Comparison of ENCODE assay signal across 8 cellular contexts in the genomic region with DNA sequence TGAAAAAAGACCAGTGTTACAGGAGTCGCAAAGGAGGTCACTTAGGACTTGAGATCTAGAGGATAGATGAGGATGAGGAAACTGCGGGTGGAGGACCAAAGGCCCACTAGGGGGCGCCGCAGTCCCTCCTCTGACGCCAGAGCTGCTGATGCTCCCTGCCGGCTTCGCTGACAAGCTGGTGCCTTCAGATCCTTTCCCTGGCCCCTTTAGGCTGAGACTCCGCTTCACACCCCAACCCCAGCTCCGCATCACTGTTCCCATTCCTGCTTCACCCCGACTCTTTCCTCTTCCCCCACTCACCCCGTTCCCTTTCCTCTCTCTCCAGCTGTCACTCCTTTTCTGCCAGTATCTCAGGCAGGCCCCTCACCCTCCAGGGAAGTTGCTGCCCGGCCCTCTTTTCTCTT. TPM values are rescaled to one million over a fixed set of nuclear protein-coding genes. Genes with fewer than 3 reads are reported as not detected.
DNase-seq lines count a peak whose midpoint lies in the region; ATAC-seq and TF ChIP-seq lines count a peak whose summit lies in the region.

No MANE protein-coding gene starts in this region.

- H3K9me3 Mint-ChIP-seq in CD4-positive, alpha-beta memory T cell: no peaks in the 10 kb centered on the region
- H3K9me3 Mint-ChIP-seq in activated CD8-positive, alpha-beta T cell treated with anti-CD3 and anti-CD28 coated beads for 36 hours: no peaks in the 10 kb centered on the region

- H3K9me3 ChIP-seq in CD4-positive, alpha-beta memory T cell (ENCODE audit: control insufficient read depth in 1 of 2, low read length in 2 of 2): no peaks in the 10 kb centered on the region
- H3K9me3 ChIP-seq in lung (ENCODE audit: control insufficient read depth in 2 of 2, insufficient read depth in 1 of 2, low read length in 1 of 2): no peaks in the 10 kb centered on the region

- intact Hi-C loops in CD4-positive, alpha-beta memory T cell (cut with micrococcal nuclease): loop anchor here (1.0 to 5.0 kb wide), 4 partner anchors 13 to 292 kb away; a partner anchor contains a TSS
- intact Hi-C loops in activated CD8-positive, alpha-beta T cell treated with anti-CD3 and anti-CD28 coated beads for 36 hours (cut with micrococcal nuclease): loop anchor here (5.0 to 10.0 kb wide), 3 partner anchors 51 to 148 kb away; a partner anchor contains a TSS

- no peak overlapping the region for H3K27ac ChIP-seq in CD4-positive, alpha-beta memory T cell (ENCODE audit: low read depth, low read length)
- H3K27ac ChIP-seq in lung (ENCODE audit: low read depth in 1 of 2, low read length in 1 of 2): no peak overlapping the region

- H3K4me3 ChIP-seq in CD4-positive, alpha-beta memory T cell (ENCODE audit: low read length in 2 of 2): no peak overlapping the region
- H3K4me3 ChIP-seq in lung: no peak overlapping the region

- peak; percentile 91 for TF ChIP-seq CTCF in activated CD8-positive, alpha-beta T cell treated with anti-CD3 and anti-CD28 coated beads for 36 hours (IDR thresholded peaks at IDR 0.05)
- TF ChIP-seq CTCF in lung (IDR thresholded peaks at IDR 0.05; ENCODE audit: control extremely low read depth, extremely low read depth): peak; percentile 66

- H3K27me3 Mint-ChIP-seq in CD4-positive, alpha-beta memory T cell: peaks cover 18 to 20% of the 10 kb centered on the region in 2 donors
- peaks cover 22% of the 10 kb centered on the region for H3K27me3 Mint-ChIP-seq in activated CD8-positive, alpha-beta T cell treated with anti-CD3 and anti-CD28 coated beads for 36 hours

- peaks cover 21 to 37% of the 10 kb centered on the region in 2 donors for H3K36me3 Mint-ChIP-seq in CD4-positive, alpha-beta memory T cell
- peaks cover 16% of the 10 kb centered on the region for H3K36me3 Mint-ChIP-seq in activated CD8-positive, alpha-beta T cell treated with anti-CD3 and anti-CD28 coated beads for 36 hours (ENCODE audit: low read depth)

- POLR2A ChIA-PET in CD4-positive, alpha-beta memory T cell (lab: Charles Lee; ENCODE audit: partially characterized antibody): interaction anchor here (5.2 kb wide), 1 partner anchor 11 kb away, joined by 51 read pairs; a partner anchor contains a TSS
- POLR2A ChIA-PET in activated CD8-positive, alpha-beta T cell treated with anti-CD3 and anti-CD28 coated beads for 36 hours (lab: Charles Lee): interaction anchor here (1.3 to 1.9 kb wide), 2 partner anchors 9 to 12 kb away, joined by 5 to 8 read pairs; a partner anchor contains a TSS

- peak overlapping the region in 3 of 8 donors; percentile 6 to 70 (median 45) for H3K4me3 Mint-ChIP-seq in CD4-positive, alpha-beta memory T cell
- no peak overlapping the region for H3K4me3 Mint-ChIP-seq in activated CD8-positive, alpha-beta T cell treated with anti-CD3 and anti-CD28 coated beads for 36 hours

- H3K27me3 ChIP-seq in CD4-positive, alpha-beta memory T cell (ENCODE audit: insufficient read depth, low read length): peaks cover 19% of the 10 kb centered on the region
- H3K27me3 ChIP-seq in lung (ENCODE audit: control insufficient read depth, insufficient read depth): no peaks in the 10 kb centered on the region

- H3K4me1 Mint-ChIP-seq in CD4-positive, alpha-beta memory T cell: peaks cover 8 to 28% (median 19%) of the 10 kb centered on the region in 4 donors
- peaks cover 7% of the 10 kb centered on the region for H3K4me1 Mint-ChIP-seq in activated CD8-positive, alpha-beta T cell treated with anti-CD3 and anti-CD28 coated beads for 36 hours (ENCODE audit: low read depth)

- peak; percentile 66 to 68 (median 67) for DNase-seq in CD4-positive, alpha-beta memory T cell
- DNase-seq in NCI-H82 treated with DMSO at 0.1 percent for 48 hours (lab: John Stamatoyannopoulos, UW; ENCODE audit: unreplicated experiment) (peak; percentile 63), dedifferentiated amniotic fluid mesenchymal stem cell (ENCODE audit: extremely low spot score) (peak; percentile 64), lung (ENCODE audit: low spot score) (peak; percentile 66)
- DNase-seq in activated CD8-positive, alpha-beta T cell treated with anti-CD3 and anti-CD28 coated beads for 36 hours: peak; percentile 92
- peak; percentile 61 for DNase-seq in stimulated activated CD8-positive, alpha-beta memory T cell treated with anti-CD3 and anti-CD28 coated beads, Interleukin-12 subunit alpha, Interleukin-12 subunit beta, amount 100 ng/mL, for 24 hours (ENCODE audit: extremely low read depth)

- H3K4me1 ChIP-seq in CD4-positive, alpha-beta memory T cell (ENCODE audit: insufficient read depth, low read length): peaks cover 3% of the 10 kb centered on the region
- H3K4me1 ChIP-seq in lung (ENCODE audit: control insufficient read depth in 2 of 2, insufficient read depth in 2 of 2, low read length in 2 of 2): peaks cover 0 to 4% of the 10 kb centered on the region in 2 donors

- ATAC-seq in HG03520 (IDR thresholded peaks at IDR 0.05; ENCODE audit: unreplicated experiment): peak; percentile 53
- peak; percentile 76 for ATAC-seq in activated CD8-positive, alpha-beta T cell treated with anti-CD3 and anti-CD28 coated beads for 36 hours
- no peak for ATAC-seq in lung (ENCODE audit: insufficient read depth, low FRiP score)
- ATAC-seq in GM18873 (IDR thresholded peaks at IDR 0.05; ENCODE audit: low FRiP score, unreplicated experiment): no peak

- CTCF ChIA-PET in CD4-positive, alpha-beta memory T cell (lab: Charles Lee; ENCODE audit: partially characterized antibody): interaction anchor here (0.5 to 11.9 kb wide), 33 partner anchors 8 to 291 kb away, joined by 3 to 141 read pairs (median 4); a partner anchor contains a TSS
- CTCF ChIA-PET in activated CD8-positive, alpha-beta T cell treated with anti-CD3 and anti-CD28 coated beads for 36 hours (lab: Charles Lee): interaction anchor here (0.6 to 33.7 kb wide), 55 partner anchors 8 to 291 kb away, joined by 3 to 693 read pairs (median 5); a partner anchor contains a TSS

- H3K27ac Mint-ChIP-seq in CD4-positive, alpha-beta memory T cell: peak overlapping the region in 5 of 7 donors; percentile 51 to 88 (median 71)
- no peak overlapping the region for H3K27ac Mint-ChIP-seq in activated CD8-positive, alpha-beta T cell treated with anti-CD3 and anti-CD28 coated beads for 36 hours

- peaks cover 3% of the 10 kb centered on the region for H3K36me3 ChIP-seq in CD4-positive, alpha-beta memory T cell (ENCODE audit: insufficient read depth, low read length)
- peaks cover 0 to 11% of the 10 kb centered on the region in 2 donors for H3K36me3 ChIP-seq in lung (ENCODE audit: control insufficient read depth in 2 of 2, insufficient read depth in 2 of 2, low read length in 2 of 2)

- 34 to 39% methylated on average over 12 of the region's 12 CpGs for WGBS in lung, 2 donors

RNA-seq across cellular contexts. Expression of a gene that starts 4.3 kb away (rescaled TPM):
- total RNA-seq in CD4-positive, alpha-beta memory T cell: not detected
- not detected for polyA plus RNA-seq in CD4-positive, alpha-beta memory T cell
- total RNA-seq in activated CD8-positive, alpha-beta T cell treated with anti-CD3 and anti-CD28 coated beads for 36 hours: not detected
- total RNA-seq in lung: not detected
- polyA plus RNA-seq in lung: not detected

RNA-seq across cellular contexts. Expression of a gene that starts 12.7 kb away (rescaled TPM):
- total RNA-seq in CD4-positive, alpha-beta memory T cell: 10 to 100 TPM; 48.8 to 51.2 TPM
- polyA plus RNA-seq in CD4-positive, alpha-beta memory T cell: 10 to 100 TPM; 36.8 to 46.9 TPM
- 10 to 100 TPM; 48.0 to 49.5 TPM for total RNA-seq in activated CD8-positive, alpha-beta T cell treated with anti-CD3 and anti-CD28 coated beads for 36 hours
- 10 to 100 TPM; 23.5 to 39.5 TPM for total RNA-seq in lung
- polyA plus RNA-seq in lung: 10 to 100 TPM; 25.8 to 27.7 TPM

RNA-seq across cellular contexts. Expression of a gene that starts 15.7 kb away (rescaled TPM):
- not detected for total RNA-seq in CD4-positive, alpha-beta memory T cell
- polyA plus RNA-seq in CD4-positive, alpha-beta memory T cell: under 1 TPM in 1 of 2 donors, not detected in 1; 0.08 TPM
- total RNA-seq in activated CD8-positive, alpha-beta T cell treated with anti-CD3 and anti-CD28 coated beads for 36 hours: under 1 TPM; 0.14 to 0.29 TPM
- total RNA-seq in lung: under 1 TPM; 0.09 to 0.37 TPM
- under 1 TPM; 0.02 to 0.10 TPM for polyA plus RNA-seq in lung

RNA-seq across cellular contexts. Expression of a gene that starts 29.9 kb away (rescaled TPM):
- not detected for total RNA-seq in CD4-positive, alpha-beta memory T cell
- not detected for polyA plus RNA-seq in CD4-positive, alpha-beta memory T cell
- not detected for total RNA-seq in activated CD8-positive, alpha-beta T cell treated with anti-CD3 and anti-CD28 coated beads for 36 hours
- 1 to 10 TPM; 4.8 to 7.9 TPM for total RNA-seq in lung
- polyA plus RNA-seq in lung: 1 to 10 TPM; 1.1 to 1.5 TPM

RNA-seq across cellular contexts. Expression of a gene that starts 53.9 kb away (rescaled TPM):
- 10 to 100 TPM; 11.7 to 12.3 TPM for total RNA-seq in CD4-positive, alpha-beta memory T cell
- polyA plus RNA-seq in CD4-positive, alpha-beta memory T cell: 1 to 10 TPM; 2.9 to 3.5 TPM
- total RNA-seq in activated CD8-positive, alpha-beta T cell treated with anti-CD3 and anti-CD28 coated beads for 36 hours: 1 to 10 TPM; 3.9 to 4.0 TPM
- total RNA-seq in lung: 1 to 10 TPM; 7.5 to 9.1 TPM
- polyA plus RNA-seq in lung: 1 to 10 TPM; 3.7 to 3.9 TPM

Comparison
In these comparisons a context has a peak if more than half of its experiments do, and no peak if none do; other contexts are left out.
1. ATAC-seq: peak in HG03520 (single experiment) and activated CD8-positive, alpha-beta T cell treated with anti-CD3 and anti-CD28 coated beads for 36 hours (single experiment); none in lung (single experiment) and GM18873 (single experiment).
2. Peak in every context shown above with its lines, with median percentiles within 50 percentile points of each other: DNase-seq.